8 cellular contexts compared by ENCODE assay signal in genomic region chr9:73076-73899, GRCh38. TPM values are rescaled to one million over a fixed set of nuclear protein-coding genes. Genes with fewer than 3 reads are reported as not detected.
DNase-seq lines count a peak whose midpoint lies in the region; ATAC-seq and TF ChIP-seq lines count a peak whose summit lies in the region.
"Not testable (repeated sequence)": the region's sequence is repeated elsewhere in the genome, so short reads cannot be mapped to it uniquely, and the experiment has no call there.

No MANE protein-coding gene starts in this region.

- not testable (repeated sequence) for H2BK5ac ChIP-seq in neuronal stem cell (ENCODE audit: low read length)

- H3K4me3 ChIP-seq in Jurkat, Clone E6-1 (ENCODE audit: low read length), result peak overlapping the region; percentile 13; the same call in 1 of the 2 replicates
- H3K4me3 ChIP-seq in neuronal stem cell (ENCODE audit: low read length in 2 of 2), result peak overlapping the region in 1 of 2 donors; percentile 71

- not testable (repeated sequence) for H3K79me1 ChIP-seq in neuronal stem cell (ENCODE audit: low read depth, low read length)

- not testable (repeated sequence) for H2AK5ac ChIP-seq in neuronal stem cell (ENCODE audit: low read depth, low read length)

- H3K4ac ChIP-seq in neuronal stem cell (ENCODE audit: low read length), result not testable (repeated sequence)

- intact Hi-C loops in CD4-positive, alpha-beta T cell (cut with DNase I, micrococcal nuclease), result not testable (repeated sequence)

- DNase-seq in CD4-positive, alpha-beta T cell, result peak in 6 of 10 experiments; percentile 1 to 34 (median 6)
- not testable (repeated sequence) for DNase-seq in Jurkat, Clone E6-1 (ENCODE audit: low read depth, low spot score); neuronal stem cell (ENCODE audit: low spot score)
- DNase-seq in WTC11 (ENCODE audit: low spot score), result peak; percentile 39
- DNase-seq in activated naive CD8-positive, alpha-beta T cell treated with anti-CD3 and anti-CD28 coated beads for 36 hours, result peak; percentile 13
- DNase-seq in iPS-NIHi11 (ENCODE audit: low spot score), result peak; percentile 50

- H3K18ac ChIP-seq in neuronal stem cell (ENCODE audit: low read length), result peak overlapping the region; percentile 76

- not testable (repeated sequence) for H2BK12ac ChIP-seq in neuronal stem cell (ENCODE audit: low read length)

- H3K27ac ChIP-seq in CD4-positive, alpha-beta T cell (ENCODE audit: low read depth, low read length); neuronal stem cell (replicated peaks; ENCODE audit: low read length): not testable (repeated sequence)

- CTCF ChIA-PET in CD4-positive, alpha-beta T cell (lab: Charles Lee), result not testable (repeated sequence)
- CTCF ChIA-PET in WTC11 (lab: Charles Lee), result interaction anchor here (1.1 kb wide), 1 partner anchor 36 kb away, joined by 3 read pairs; no protein-coding TSS in a partner anchor

- H3K27me3 ChIP-seq in CD4-positive, alpha-beta T cell (ENCODE audit: control insufficient read depth, insufficient read depth, low read length), result not testable (repeated sequence)
- peaks cover 0 to 17% (median 12%) of the 10 kb centered on the region in 3 experiments for H3K27me3 ChIP-seq in neuronal stem cell (ENCODE audit: control insufficient read depth in 3 of 3, insufficient read depth in 3 of 3, low read depth in 1 of 3, low read length in 3 of 3)

- POLR2A ChIA-PET in CD4-positive, alpha-beta T cell (lab: Charles Lee); WTC11 (lab: Charles Lee): not testable (repeated sequence)

- H2BK15ac ChIP-seq in neuronal stem cell (ENCODE audit: low read length), result not testable (repeated sequence)

- not testable (repeated sequence) for H3K27me3 Mint-ChIP-seq in CD4-positive, alpha-beta T cell
- H3K27me3 Mint-ChIP-seq in WTC11 (ENCODE audit: low read depth), result peaks cover 51% of the 10 kb centered on the region
- H3K27me3 Mint-ChIP-seq in activated naive CD8-positive, alpha-beta T cell treated with anti-CD3 and anti-CD28 coated beads for 36 hours, result peaks cover 16% of the 10 kb centered on the region
- H3K27me3 Mint-ChIP-seq in stimulated activated naive CD8-positive, alpha-beta T cell treated with anti-CD3 and anti-CD28 coated beads, Interleukin-15, Interleukin-2, amounts not matched to agents 100 ng/mL and 50 ng/mL, for 24 hours, result peaks cover 11% of the 10 kb centered on the region

- not testable (repeated sequence) for H3K9me3 Mint-ChIP-seq in CD4-positive, alpha-beta T cell; WTC11; activated naive CD8-positive, alpha-beta T cell treated with anti-CD3 and anti-CD28 coated beads for 36 hours; stimulated activated naive CD8-positive, alpha-beta T cell treated with anti-CD3 and anti-CD28 coated beads, Interleukin-15, Interleukin-2, amounts not matched to agents 100 ng/mL and 50 ng/mL, for 24 hours

- peak overlapping the region; percentile 21 for H3K9ac ChIP-seq in neuronal stem cell (ENCODE audit: low read depth, low read length, poor library complexity)

- peak overlapping the region; percentile 79 for H2AFZ ChIP-seq in neuronal stem cell (ENCODE audit: low read length)

- not testable (repeated sequence) for H3K4me1 ChIP-seq in neuronal stem cell (ENCODE audit: control insufficient read depth in 2 of 2, insufficient read depth in 1 of 2, low read depth in 1 of 2, low read length in 2 of 2)

- peak; percentile 54 for ATAC-seq in CD4-positive, alpha-beta T cell (ENCODE audit: poor library complexity)
- ATAC-seq in WTC11, result peak; percentile 72
- peak; percentile 59 for ATAC-seq in esophagus mucosa

- H4K91ac ChIP-seq in neuronal stem cell (ENCODE audit: low read depth, low read length, poor library complexity), result not testable (repeated sequence)

- not testable (repeated sequence) for H3K23ac ChIP-seq in neuronal stem cell (ENCODE audit: low read depth, low read length, poor library complexity)

- not testable (repeated sequence) for TF ChIP-seq CTCF in CD4-positive, alpha-beta T cell (IDR thresholded peaks at IDR 0.05); WTC11 (IDR thresholded peaks at IDR 0.05)

- H3K14ac ChIP-seq in neuronal stem cell (ENCODE audit: low read length), result not testable (repeated sequence)

- not testable (repeated sequence) for H3K36me3 ChIP-seq in neuronal stem cell (replicated peaks in 1 of 2; ENCODE audit: control insufficient read depth in 2 of 2, insufficient read depth in 2 of 2, low read length in 2 of 2)

- H3K9me3 ChIP-seq in CD4-positive, alpha-beta T cell (ENCODE audit: control insufficient read depth, low read length); neuronal stem cell (replicated peaks in 1 of 2; ENCODE audit: control insufficient read depth in 2 of 2, insufficient read depth in 1 of 2, low read depth in 1 of 2, low read length in 2 of 2): not testable (repeated sequence)

- no CpG with 5 or more reads among the region's 109 CpGs for WGBS in neuronal stem cell (ENCODE audit: extremely low coverage in 2 of 2, insufficient read length in 2 of 2, insufficient replicate concordance in 1 of 2), 2 donors

- H4K8ac ChIP-seq in neuronal stem cell (ENCODE audit: low read depth, low read length), result not testable (repeated sequence)

- H3K4me2 ChIP-seq in neuronal stem cell (ENCODE audit: insufficient read depth, low read length, poor library complexity, severe bottlenecking), result peak overlapping the region; percentile 66

- H3K4me1 Mint-ChIP-seq in CD4-positive, alpha-beta T cell (ENCODE audit: low read depth); WTC11; activated naive CD8-positive, alpha-beta T cell treated with anti-CD3 and anti-CD28 coated beads for 36 hours; stimulated activated naive CD8-positive, alpha-beta T cell treated with anti-CD3 and anti-CD28 coated beads, Interleukin-15, Interleukin-2, amounts not matched to agents 100 ng/mL and 50 ng/mL, for 24 hours (ENCODE audit: low read depth): not testable (repeated sequence)

- peak overlapping the region; percentile 56 for H3K4me3 Mint-ChIP-seq in CD4-positive, alpha-beta T cell
- H3K4me3 Mint-ChIP-seq in WTC11, result peak overlapping the region; percentile 65
- peak overlapping the region; percentile 65 for H3K4me3 Mint-ChIP-seq in activated naive CD8-positive, alpha-beta T cell treated with anti-CD3 and anti-CD28 coated beads for 36 hours
- peak overlapping the region; percentile 65 for H3K4me3 Mint-ChIP-seq in stimulated activated naive CD8-positive, alpha-beta T cell treated with anti-CD3 and anti-CD28 coated beads, Interleukin-15, Interleukin-2, amounts not matched to agents 100 ng/mL and 50 ng/mL, for 24 hours

- H2BK120ac ChIP-seq in neuronal stem cell (ENCODE audit: low read depth, low read length), result not testable (repeated sequence)

- not testable (repeated sequence) for H3K36me3 Mint-ChIP-seq in CD4-positive, alpha-beta T cell (ENCODE audit: low read depth); WTC11; activated naive CD8-positive, alpha-beta T cell treated with anti-CD3 and anti-CD28 coated beads for 36 hours; stimulated activated naive CD8-positive, alpha-beta T cell treated with anti-CD3 and anti-CD28 coated beads, Interleukin-15, Interleukin-2, amounts not matched to agents 100 ng/mL and 50 ng/mL, for 24 hours (ENCODE audit: low read depth)

- not testable (repeated sequence) for H3K27ac Mint-ChIP-seq in CD4-positive, alpha-beta T cell; WTC11; activated naive CD8-positive, alpha-beta T cell treated with anti-CD3 and anti-CD28 coated beads for 36 hours; stimulated activated naive CD8-positive, alpha-beta T cell treated with anti-CD3 and anti-CD28 coated beads, Interleukin-15, Interleukin-2, amounts not matched to agents 100 ng/mL and 50 ng/mL, for 24 hours

RNA-seq across cellular contexts. Expression of gene WASHC1, which starts 44.0 kb away (rescaled TPM):
- 10 to 100 TPM; 10.9 to 11.2 TPM for total RNA-seq in CD4-positive, alpha-beta T cell
- 13.2 TPM for polyA plus RNA-seq in Jurkat, Clone E6-1 (2012; ENCODE audit: insufficient read depth, insufficient read length)
- total RNA-seq in WTC11 (2021) (16.1 to 18.5 TPM (median 17.1 TPM) in 3 replicates), esophagus mucosa (11.2 TPM)
- 10 to 100 TPM; 13.7 to 15.1 TPM for total RNA-seq in activated naive CD8-positive, alpha-beta T cell treated with anti-CD3 and anti-CD28 coated beads for 36 hours
- 9.0 TPM for polyA plus RNA-seq in neuronal stem cell (2013, experiment 1 of 2)
- polyA plus RNA-seq in neuronal stem cell (2013, experiment 2 of 2), result 8.0 TPM

RNA-seq across cellular contexts. Expression of gene FOXD4, which starts 44.9 kb away (rescaled TPM):
- under 1 TPM in 1 of 2 experiments, not detected in 1; 0.20 TPM for total RNA-seq in CD4-positive, alpha-beta T cell
- polyA plus RNA-seq in Jurkat, Clone E6-1 (2012; ENCODE audit: insufficient read depth, insufficient read length), result not detected
- total RNA-seq in WTC11 (2021), result 0.13 to 0.25 TPM (median 0.21 TPM) in 3 replicates
- under 1 TPM in 1 of 2 experiments, not detected in 1; 0.16 TPM for total RNA-seq in activated naive CD8-positive, alpha-beta T cell treated with anti-CD3 and anti-CD28 coated beads for 36 hours
- total RNA-seq in esophagus mucosa, result 0.28 TPM
- 0.03 TPM for polyA plus RNA-seq in neuronal stem cell (2013, experiment 1 of 2)
- polyA plus RNA-seq in neuronal stem cell (2013, experiment 2 of 2), result 0.06 TPM
